ENCODE assay signal across 19 cellular contexts in the genomic region with DNA sequence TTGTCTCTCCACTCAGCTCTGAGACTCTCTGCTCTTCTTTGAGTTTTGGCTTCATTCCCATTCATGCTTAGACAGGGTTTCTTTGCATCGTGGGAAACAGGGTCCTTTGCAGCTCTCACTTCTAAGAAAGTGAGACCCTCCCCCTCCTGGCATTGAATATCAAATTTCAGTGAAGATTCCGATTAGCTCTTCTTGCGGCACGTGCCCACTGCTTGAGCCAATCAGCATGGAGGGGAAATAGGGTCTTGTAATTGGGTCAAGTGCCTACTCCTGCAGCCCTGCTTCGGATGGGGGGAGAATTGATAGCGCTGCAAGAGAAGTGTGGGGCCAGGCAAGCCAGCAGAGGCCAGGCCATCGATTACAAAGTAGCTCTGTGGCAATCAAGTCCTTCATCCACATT.
DNase-seq lines count a peak whose midpoint lies in the region; ATAC-seq, FAIRE-seq and TF ChIP-seq lines count a peak whose summit lies in the region.
"Had no signal": no experiment of that assay in that cellular context is flagged by ENCODE, and none has a peak within 500 bp of the region (broad histone marks: within the 10 kb centered on the region; RNA-seq: fewer than 3 reads in every experiment).

No MANE protein-coding gene starts in this region.

- H3K36me3 ChIP-seq in A673 (ENCODE audit: insufficient read depth, low read length, poor library complexity, severe bottlenecking) (no peaks in the 10 kb centered on the region), K562 (ENCODE audit: control insufficient read depth, insufficient read depth, low read length) (no peaks in the 10 kb centered on the region), uterus (no peaks in the 10 kb centered on the region)
- H3K36me3 ChIP-seq: BLaER1 treated with 17β-estradiol and CSF1 and Interleukin-3, amounts not matched to agents 10 nM and 100 nM had no signal

- no peaks in the 10 kb centered on the region for H3K4me1 Mint-ChIP-seq in activated CD4-positive, alpha-beta T cell treated with anti-CD3 and anti-CD28 coated beads, Interleukin-2, amount 10 ng/mL, durations not matched to agents 24 days and 14 days
- H3K4me1 Mint-ChIP-seq: B cell, IgD-negative memory B cell had no signal

- H3K9me3 ChIP-seq in A673 (ENCODE audit: low read depth, low read length, poor library complexity, severe bottlenecking) (no peaks in the 10 kb centered on the region), K562 (replicated peaks; ENCODE audit: control insufficient read depth, insufficient read depth, low read depth, low read length) (no peaks in the 10 kb centered on the region), uterus (no peaks in the 10 kb centered on the region)

- no TSS peak for BruUV-seq in A673 (replicated peaks; lab: Mats Ljungman, UMichigan)
- no TSS peak for BruUV-seq in K562 (replicated peaks; lab: Mats Ljungman, UMichigan)

- H3K27ac ChIP-seq in A673 (ENCODE audit: low read depth, low read length, poor library complexity, severe bottlenecking), result no peak overlapping the region
- no peak overlapping the region for H3K27ac ChIP-seq in K562 (ENCODE audit: extremely low read depth, low read depth, low read length)
- H3K27ac ChIP-seq in uterus, result no peak overlapping the region
- H3K27ac ChIP-seq: BLaER1 treated with 17β-estradiol and CSF1 and Interleukin-3, amounts not matched to agents 10 nM and 100 nM; GM23248 had no signal

- 0% methylated on average over 7 of the region's 7 CpGs for WGBS in K562 (ENCODE audit: insufficient coverage, low coverage, missing lambda C conversion rate)

- no peak overlapping the region for H3K4me3 Mint-ChIP-seq in activated CD4-positive, alpha-beta T cell treated with anti-CD3 and anti-CD28 coated beads, Interleukin-2, amount 10 ng/mL, durations not matched to agents 24 days and 14 days
- H3K4me3 Mint-ChIP-seq: B cell; CD8-positive, alpha-beta T cell; IgD-negative memory B cell had no signal

- H3K27ac Mint-ChIP-seq in activated CD4-positive, alpha-beta T cell treated with anti-CD3 and anti-CD28 coated beads, Interleukin-2, amount 10 ng/mL, durations not matched to agents 24 days and 14 days, result no peak overlapping the region
- H3K27ac Mint-ChIP-seq: B cell; CD8-positive, alpha-beta T cell; IgD-negative memory B cell had no signal

- CTCF ChIA-PET in A673 (lab: Charles Lee), result no interaction called here
- CTCF ChIA-PET in K562 (lab: Yijun Ruan, JAX; ENCODE audit: low intra/inter-chr PET ratio), result no interaction called here

- no peaks in the 10 kb centered on the region for H3K79me2 ChIP-seq in K562 (ENCODE audit: control insufficient read depth, insufficient read depth, low read length)

- POLR2A ChIA-PET in A673 (lab: Charles Lee; ENCODE audit: low non-redundant PET) (no interaction called here), K562 (lab: Yijun Ruan, JAX) (interaction anchor here (1.2 kb wide), 1 partner anchor 11 kb away, joined by 4 read pairs; no protein-coding TSS in a partner anchor)

- H3K9me3 Mint-ChIP-seq in activated CD4-positive, alpha-beta T cell treated with anti-CD3 and anti-CD28 coated beads, Interleukin-2, amount 10 ng/mL, durations not matched to agents 24 days and 14 days, result no peaks in the 10 kb centered on the region
- H3K9me3 Mint-ChIP-seq: CD8-positive, alpha-beta T cell had no signal

- no peaks in the 10 kb centered on the region for H3K27me3 ChIP-seq in A673 (replicated peaks; ENCODE audit: insufficient read depth, low read depth, low read length, poor library complexity)
- H3K27me3 ChIP-seq in K562 (ENCODE audit: control insufficient read depth in 2 of 2, insufficient read depth in 2 of 2, low read length in 2 of 2), result peaks cover 9 to 33% of the 10 kb centered on the region in 2 experiments
- H3K27me3 ChIP-seq in uterus, result no peaks in the 10 kb centered on the region
- H3K27me3 ChIP-seq: BLaER1 treated with 17β-estradiol and CSF1 and Interleukin-3, amounts not matched to agents 10 nM and 100 nM had no signal

- TF ChIP-seq CTCF in A673 (conservative IDR thresholded peaks at IDR 0.05; ENCODE audit: low read depth, low read length) (no peak), K562 (IDR thresholded peaks at IDR 0.05 in 2 of 3, conservative IDR thresholded peaks at IDR 0.05 in 1 of 3; ENCODE audit: insufficient read depth in 2 of 3, low read depth in 1 of 3, low read length in 3 of 3) (no peak), GM13976 (IDR thresholded peaks at IDR 0.05; ENCODE audit: borderline replicate concordance, control extremely low read depth, extremely low read depth, insufficient read depth, missing control alignments) (no peak), uterus (IDR thresholded peaks at IDR 0.05) (no peak)

- TF ChIP-seq POLR2A in K562 (conservative IDR thresholded peaks at IDR 0.05) (no peak), uterus (IDR thresholded peaks at IDR 0.05) (no peak)

- TF ChIP-seq RAD21 in K562 (CRISPR knock-in tag; conservative IDR thresholded peaks at IDR 0.05 in 1 of 2, IDR thresholded peaks at IDR 0.05 in 1 of 2), result no peak

- H3K9ac ChIP-seq in K562 (ENCODE audit: insufficient read depth in 1 of 2, low read depth in 2 of 2, low read length in 2 of 2), result no peak overlapping the region
- H3K9ac ChIP-seq: BLaER1 treated with 17β-estradiol and CSF1 and Interleukin-3, amounts not matched to agents 10 nM and 100 nM; GM23248 had no signal

- H3K36me3 Mint-ChIP-seq in activated CD4-positive, alpha-beta T cell treated with anti-CD3 and anti-CD28 coated beads, Interleukin-2, amount 10 ng/mL, durations not matched to agents 24 days and 14 days (ENCODE audit: low read depth), result no peaks in the 10 kb centered on the region
- H3K36me3 Mint-ChIP-seq: CD8-positive, alpha-beta T cell; IgD-negative memory B cell had no signal

- H3K4me3 ChIP-seq in A673 (ENCODE audit: low read depth, low read length, poor library complexity, severe bottlenecking), result no peak overlapping the region
- H3K4me3 ChIP-seq in K562, result no peak overlapping the region
- H3K4me3 ChIP-seq in uterus, result no peak overlapping the region
- H3K4me3 ChIP-seq: BLaER1 treated with 17β-estradiol and CSF1 and Interleukin-3, amounts not matched to agents 10 nM and 100 nM; GM23248 had no signal

- DNase-seq in A673 (ENCODE audit: low spot score), result peak; percentile 17
- DNase-seq in HTR-8/SVneo (ENCODE audit: insufficient read length, low spot score), result no peak
- no peak for DNase-seq in K562 (ENCODE audit: extremely low read depth in 1 of 4, low spot score in 3 of 4)
- DNase-seq in left kidney (ENCODE audit: low read depth, low spot score), result peak; percentile 44
- DNase-seq in GM13976 (ENCODE audit: low spot score), result no peak
- DNase-seq in activated CD4-positive, alpha-beta T cell treated with anti-CD3 and anti-CD28 coated beads, Interleukin-2, amount 10 ng/mL, durations not matched to agents 24 days and 14 days, result no peak
- DNase-seq in uterus, result no peak
- DNase-seq: 8988T; Calu3; CD8-positive, alpha-beta T cell; DMS79 treated with DMSO at 0.1 percent for 48 hours; GF-D8; GM23248; H7 had no signal

- no peak overlapping the region for H2AFZ ChIP-seq in K562 (ENCODE audit: low read depth, low read length)
- H2AFZ ChIP-seq: GM23248 had no signal

- no peak for ATAC-seq in K562
- ATAC-seq: CD8-positive, alpha-beta T cell; HCT116; HepG2 had no signal

- H4K20me1 ChIP-seq in K562 (replicated peaks; ENCODE audit: control insufficient read depth, insufficient read depth, low read length), result no peaks in the 10 kb centered on the region
- H4K20me1 ChIP-seq: BLaER1 treated with 17β-estradiol and CSF1 and Interleukin-3, amounts not matched to agents 10 nM and 100 nM had no signal

- FAIRE-seq in HTR-8/SVneo (lab: Jason Lieb, UNC), result peak; percentile 57
- no peak for FAIRE-seq in K562 (lab: Jason Lieb, UNC)
- FAIRE-seq: HepG2 had no signal

- in situ Hi-C loops in K562 (cut with MboI) (no loop called here), GM13976 (cut with MboI; ENCODE audit: low sequenced_read_pairs, unreplicated experiment) (no loop called here)

- H3K4me2 ChIP-seq in K562 (ENCODE audit: insufficient read depth, low read length), result no peak overlapping the region
- H3K4me2 ChIP-seq: BLaER1 treated with 17β-estradiol and CSF1 and Interleukin-3, amounts not matched to agents 10 nM and 100 nM had no signal

- no peak for TF ChIP-seq EP300 in K562 (IDR thresholded peaks at IDR 0.05; ENCODE audit: low read length)

- H3K4me1 ChIP-seq in A673 (ENCODE audit: insufficient read depth, low read length, poor library complexity, severe bottlenecking), result no peaks in the 10 kb centered on the region
- H3K4me1 ChIP-seq in K562 (replicated peaks in 1 of 2; ENCODE audit: control insufficient read depth in 2 of 2, insufficient read depth in 2 of 2, low read length in 2 of 2), result no peaks in the 10 kb centered on the region
- no peaks in the 10 kb centered on the region for H3K4me1 ChIP-seq in uterus

- H3K27me3 Mint-ChIP-seq in activated CD4-positive, alpha-beta T cell treated with anti-CD3 and anti-CD28 coated beads, Interleukin-2, amount 10 ng/mL, durations not matched to agents 24 days and 14 days, result no peaks in the 10 kb centered on the region
- H3K27me3 Mint-ChIP-seq: B cell, IgD-negative memory B cell had no signal

- intact Hi-C loops in A673 (cut with micrococcal nuclease; ENCODE audit: unreplicated experiment), result no loop called here
- intact Hi-C loops in K562 (cut with micrococcal nuclease), result no loop called here
- intact Hi-C loops in activated CD4-positive, alpha-beta T cell treated with anti-CD3 and anti-CD28 coated beads, Interleukin-2, amount 10 ng/mL, durations not matched to agents 24 days and 14 days (cut with micrococcal nuclease), result no loop called here
- intact Hi-C loops in uterus (cut with DNase I; ENCODE audit: low total_unique reads), result no loop called here

- no peaks in the 10 kb centered on the region for H3K9me1 ChIP-seq in K562 (ENCODE audit: control insufficient read depth, insufficient read depth, low read length)

TF ChIP-seq in K562, 482 proteins besides CTCF, POLR2A, EP300 and RAD21 (continues in another document):
- TF ChIP-seq ZNF57 (CRISPR knock-in tag; IDR thresholded peaks at IDR 0.05) (no peak), TAF15 (IDR thresholded peaks at IDR 0.05; ENCODE audit: low read depth, low read length) (no peak), USF2 (CRISPR knock-in tag; IDR thresholded peaks at IDR 0.05) (peak; percentile 41; the same call in 1 of the 2 replicates), ZNF140 (CRISPR knock-in tag; IDR thresholded peaks at IDR 0.05) (no peak)

Comparison
In these comparisons a context has a peak if more than half of its experiments do, and no peak if none do; other contexts are left out.
1. DNase-seq: peak in A673 (single experiment) and left kidney (single experiment); none in HTR-8/SVneo (single experiment), K562 (0 of 4), GM13976 (single experiment), activated CD4-positive, alpha-beta T cell treated with anti-CD3 and anti-CD28 coated beads, Interleukin-2, amount 10 ng/mL, durations not matched to agents 24 days and 14 days (single experiment) and uterus (0 of 2).